ENCODE assay signal across 34 cellular contexts in the genomic region with DNA sequence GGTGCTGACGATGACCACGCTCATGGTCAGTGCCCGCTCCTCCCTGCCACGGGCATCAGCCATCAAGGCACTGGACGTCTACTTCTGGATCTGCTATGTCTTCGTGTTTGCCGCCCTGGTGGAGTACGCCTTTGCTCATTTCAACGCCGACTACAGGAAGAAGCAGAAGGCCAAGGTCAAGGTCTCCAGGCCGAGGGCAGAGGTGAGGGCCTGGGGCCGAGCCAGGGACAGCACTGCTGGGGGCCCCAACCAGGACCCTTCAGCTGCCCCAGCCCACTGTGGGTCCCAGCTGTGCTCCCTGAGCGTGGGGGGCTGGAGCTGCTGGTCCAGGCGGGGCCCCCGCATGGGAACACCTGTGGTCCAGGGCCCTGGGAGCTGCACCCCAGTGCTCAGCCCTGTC. TPM values are rescaled to one million over a fixed set of nuclear protein-coding genes. Genes with fewer than 3 reads are reported as not detected.
"Had no signal": no experiment of that assay in that cellular context is flagged by ENCODE, and none has a peak within 500 bp of the region (broad histone marks: within the 10 kb centered on the region; RNA-seq: fewer than 3 reads in every experiment).

No MANE protein-coding gene starts in this region.

- H3K27me3 ChIP-seq: body of pancreas had no signal

- ATAC-seq: activated CD4-positive, alpha-beta T cell treated with anti-CD3 and anti-CD28 coated beads for 36 hours; activated CD4-positive, CD25-positive, alpha-beta regulatory T cell treated with anti-CD3 and anti-CD28 coated beads, Interleukin-2, amount 50 U/mL, for 24 hours; activated CD8-positive, alpha-beta memory T cell treated with anti-CD3 and anti-CD28 coated beads, Interleukin-2, amount 10 ng/mL, durations not matched to agents 7 days and 5 days; activated CD8-positive, alpha-beta T cell treated with anti-CD3 and anti-CD28 coated beads, Interleukin-2, amount 10 ng/mL, durations not matched to agents 7 days and 5 days; activated naive CD8-positive, alpha-beta T cell treated with anti-CD3 and anti-CD28 coated beads, Interleukin-2, amount 50 U/mL, for 24 hours; body of pancreas; WTC11 had no signal

- H3K9me3 ChIP-seq: body of pancreas, breast epithelium had no signal

- FAIRE-seq: astrocyte had no signal

- H3K4me1 ChIP-seq: body of pancreas, breast epithelium had no signal

- DNase-seq: activated CD4-positive, alpha-beta memory T cell treated with anti-CD3 and anti-CD28 coated beads, Interleukin-2, amount 10 ng/mL, durations not matched to agents 7 days and 5 days; activated CD4-positive, alpha-beta T cell treated with anti-CD3 and anti-CD28 coated beads for 1 hour; activated CD4-positive, alpha-beta T cell treated with anti-CD3 and anti-CD28 coated beads for 36 hours; activated CD4-positive, alpha-beta T cell treated with anti-CD3 and anti-CD28 coated beads for 48 hours; activated CD4-positive, alpha-beta T cell treated with anti-CD3 and anti-CD28 coated beads, Interleukin-2, amount 10 ng/mL, durations not matched to agents 7 days and 5 days; activated CD4-positive, alpha-beta T cell treated with anti-CD3 and anti-CD28 coated beads, Interleukin-2, amount 50 U/mL, for 48 hours; activated CD4-positive, CD25-positive, alpha-beta regulatory T cell; activated CD8-positive, alpha-beta memory T cell treated with anti-CD3 and anti-CD28 coated beads for 24 hours; activated CD8-positive, alpha-beta memory T cell treated with anti-CD3 and anti-CD28 coated beads, Interleukin-2, amount 10 ng/mL, durations not matched to agents 7 days and 5 days; activated CD8-positive, alpha-beta memory T cell treated with anti-CD3 and anti-CD28 coated beads, Interleukin-2, amount 50 U/mL, for 48 hours; activated CD8-positive, alpha-beta T cell treated with anti-CD3 and anti-CD28 coated beads, Interleukin-2, amount 10 ng/mL, durations not matched to agents 7 days and 5 days; activated effector memory CD4-positive, alpha-beta T cell treated with Interleukin-2 at 50 U/mL for 16 hours; activated gamma-delta T cell; activated naive CD4-positive, alpha-beta T cell treated with anti-CD3 and anti-CD28 coated beads, Interleukin-2, amount 10 ng/mL, durations not matched to agents 7 days and 5 days; activated naive CD4-positive, alpha-beta T cell treated with Interleukin-2 at 50 U/mL for 16 hours; activated naive CD8-positive, alpha-beta T cell treated with anti-CD3 and anti-CD28 coated beads, Interleukin-2, amount 50 U/mL, for 24 hours; activated T-cell treated with anti-CD3 and anti-CD28 coated beads, Interleukin-2, amount 50 U/mL, for 24 hours; activated T-cell treated with anti-CD3 and anti-CD28 coated beads, Interleukin-2, amount 50 U/mL, for 48 hours; amygdala; aorta; body of pancreas; brain microvascular endothelial cell; central memory CD4-positive, alpha-beta T cell; T-helper 1 cell; T-helper 2 cell; T-helper 9 cell; WERI-Rb-1 had no signal

- H3K27ac ChIP-seq: body of pancreas, brain microvascular endothelial cell, breast epithelium, WERI-Rb-1 had no signal

- H3K36me3 ChIP-seq: brain microvascular endothelial cell, breast epithelium, WERI-Rb-1 had no signal

- H3K4me3 ChIP-seq: body of pancreas, breast epithelium had no signal

RNA-seq across cellular contexts. Expression of a gene that starts 10.4 kb away (rescaled TPM):
- total RNA-seq: activated CD4-positive, alpha-beta memory T cell treated with anti-CD3 and anti-CD28 coated beads, Interleukin-2, amount 10 ng/mL, durations not matched to agents 7 days and 5 days; activated CD4-positive, alpha-beta T cell treated with anti-CD3 and anti-CD28 coated beads for 36 hours; activated CD4-positive, alpha-beta T cell treated with anti-CD3 and anti-CD28 coated beads, Interleukin-2, amount 10 ng/mL, durations not matched to agents 7 days and 5 days; activated CD8-positive, alpha-beta memory T cell treated with anti-CD3 and anti-CD28 coated beads, Interleukin-2, amount 10 ng/mL, durations not matched to agents 7 days and 5 days; activated CD8-positive, alpha-beta T cell treated with anti-CD3 and anti-CD28 coated beads, Interleukin-2, amount 10 ng/mL, durations not matched to agents 7 days and 5 days; activated naive CD8-positive, alpha-beta T cell treated with anti-CD3 and anti-CD28 coated beads, Interleukin-2, amount 10 ng/mL, durations not matched to agents 7 days and 5 days; activated T-helper 2 cell treated with anti-CD3 and anti-CD28 coated beads, Interferon-gamma antibody, Interleukin-2, Interleukin-4, amounts not matched to agents 10 μg/mL and 5 μg/mL and 100 μg/mL, durations not matched to agents 14 hours and 24 hours and 36 hours; astrocyte; body of pancreas; breast epithelium had no signal
- polyA plus RNA-seq: aorta had no signal

RNA-seq across cellular contexts. Expression of a gene that starts 26.0 kb away (rescaled TPM):
- total RNA-seq: activated CD4-positive, alpha-beta memory T cell treated with anti-CD3 and anti-CD28 coated beads, Interleukin-2, amount 10 ng/mL, durations not matched to agents 7 days and 5 days; activated CD4-positive, alpha-beta T cell treated with anti-CD3 and anti-CD28 coated beads, Interleukin-2, amount 10 ng/mL, durations not matched to agents 7 days and 5 days; activated CD8-positive, alpha-beta memory T cell treated with anti-CD3 and anti-CD28 coated beads, Interleukin-2, amount 10 ng/mL, durations not matched to agents 7 days and 5 days; activated CD8-positive, alpha-beta T cell treated with anti-CD3 and anti-CD28 coated beads, Interleukin-2, amount 10 ng/mL, durations not matched to agents 7 days and 5 days; activated naive CD8-positive, alpha-beta T cell treated with anti-CD3 and anti-CD28 coated beads, Interleukin-2, amount 10 ng/mL, durations not matched to agents 7 days and 5 days; activated T-helper 2 cell treated with anti-CD3 and anti-CD28 coated beads, Interferon-gamma antibody, Interleukin-2, Interleukin-4, amounts not matched to agents 10 μg/mL and 5 μg/mL and 100 μg/mL, durations not matched to agents 14 hours and 24 hours and 36 hours; astrocyte; cardiac septum had no signal
- polyA plus RNA-seq: aorta had no signal
